ENCODE assay signal across 28 cellular contexts in the genomic region with DNA sequence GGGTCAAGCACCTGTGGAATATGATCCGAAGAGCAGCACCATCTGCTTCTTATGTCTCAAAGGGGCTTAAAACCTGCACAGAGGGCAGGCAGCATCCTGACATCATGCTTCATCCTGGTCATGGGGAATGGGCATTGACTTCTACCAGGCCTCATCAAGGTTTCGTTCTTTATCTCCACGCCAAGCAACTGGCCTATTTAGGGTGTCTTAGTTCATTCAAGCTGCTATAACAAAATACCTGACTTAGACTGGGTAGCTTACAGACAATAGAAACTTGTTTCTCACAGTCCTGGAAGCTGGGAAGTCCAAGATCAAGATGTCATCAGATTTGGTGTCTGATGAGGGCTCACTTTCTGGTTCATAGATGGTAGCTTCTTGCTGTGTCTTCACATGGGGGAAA.
"Had no signal": no experiment of that assay in that cellular context is flagged by ENCODE, and none has a peak within 500 bp of the region (broad histone marks: within the 10 kb centered on the region; RNA-seq: fewer than 3 reads in every experiment).

No MANE protein-coding gene starts in this region.

- H3K4me1 Mint-ChIP-seq: stimulated activated memory B cell treated with anti-CD40 and anti-IgM and Interleukin-4, amounts not matched to agents 10 μg/mL and 1 μg/mL and 100 μg/mL, for 72 hours; stimulated activated naive B cell treated with anti-CD40 and anti-IgM and Interleukin-4, amounts not matched to agents 10 μg/mL and 1 μg/mL and 100 μg/mL, for 72 hours; stimulated activated naive CD8-positive, alpha-beta T cell treated with anti-CD3 and anti-CD28 coated beads, Interleukin-15, amount 100 ng/mL, for 72 hours had no signal

- H3K36me3 ChIP-seq: stomach, suprapubic skin, thoracic aorta, thyroid gland, tibial artery, tibial nerve, transverse colon, upper lobe of left lung, upper lobe of right lung, uterus, vagina had no signal

- ATAC-seq: stimulated activated memory B cell treated with anti-CD40 and anti-IgM and Interleukin-4, amounts not matched to agents 10 μg/mL and 1 μg/mL and 100 μg/mL, for 72 hours; stimulated activated naive B cell treated with anti-CD40 and anti-IgM and Interleukin-4, amounts not matched to agents 10 μg/mL and 1 μg/mL and 100 μg/mL, for 72 hours; stimulated activated naive CD8-positive, alpha-beta T cell treated with anti-CD3 and anti-CD28 coated beads, Interleukin-15, amount 100 ng/mL, for 72 hours; stimulated activated naive CD8-positive, alpha-beta T cell treated with anti-CD3 and anti-CD28 coated beads, Interleukin-15, Interleukin-2, amounts not matched to agents 100 U/mL and 50 U/mL, for 24 hours had no signal

- H3K4me3 ChIP-seq: stomach, suprapubic skin, testis, thoracic aorta, thyroid gland, tibial artery, tibial nerve, transverse colon, upper lobe of left lung, upper lobe of right lung, uterus, vagina had no signal

- H3K9me3 Mint-ChIP-seq: stimulated activated memory B cell treated with anti-CD40 and anti-IgM and Interleukin-4, amounts not matched to agents 10 μg/mL and 1 μg/mL and 100 μg/mL, for 72 hours; stimulated activated naive B cell treated with anti-CD40 and anti-IgM and Interleukin-4, amounts not matched to agents 10 μg/mL and 1 μg/mL and 100 μg/mL, for 72 hours; stimulated activated naive CD8-positive, alpha-beta T cell treated with anti-CD3 and anti-CD28 coated beads, Interleukin-15, amount 100 ng/mL, for 72 hours; stimulated activated naive CD8-positive, alpha-beta T cell treated with anti-CD3 and anti-CD28 coated beads, Interleukin-15, Interleukin-2, amounts not matched to agents 100 ng/mL and 50 ng/mL, for 24 hours; type B pancreatic cell had no signal

- H3K4me1 ChIP-seq: stomach, suprapubic skin, thyroid gland, tibial artery, tibial nerve, transverse colon, upper lobe of left lung, upper lobe of right lung, uterus, vagina had no signal

- H3K36me3 Mint-ChIP-seq: stimulated activated memory B cell treated with anti-CD40 and anti-IgM and Interleukin-4, amounts not matched to agents 10 μg/mL and 1 μg/mL and 100 μg/mL, for 72 hours; stimulated activated naive B cell treated with anti-CD40 and anti-IgM and Interleukin-4, amounts not matched to agents 10 μg/mL and 1 μg/mL and 100 μg/mL, for 72 hours; type B pancreatic cell had no signal

- H3K9me3 ChIP-seq: stomach, suprapubic skin, testis, thoracic aorta, thyroid gland, tibial artery, tibial nerve, transverse colon, upper lobe of left lung, upper lobe of right lung, uterus, vagina had no signal

- H3K27ac Mint-ChIP-seq: stimulated activated memory B cell treated with anti-CD40 and anti-IgM and Interleukin-4, amounts not matched to agents 10 μg/mL and 1 μg/mL and 100 μg/mL, for 72 hours; stimulated activated naive B cell treated with anti-CD40 and anti-IgM and Interleukin-4, amounts not matched to agents 10 μg/mL and 1 μg/mL and 100 μg/mL, for 72 hours; stimulated activated naive CD8-positive, alpha-beta T cell treated with anti-CD3 and anti-CD28 coated beads, Interleukin-15, amount 100 ng/mL, for 72 hours; stimulated activated naive CD8-positive, alpha-beta T cell treated with anti-CD3 and anti-CD28 coated beads, Interleukin-15, Interleukin-2, amounts not matched to agents 100 ng/mL and 50 ng/mL, for 24 hours; type B pancreatic cell had no signal

- FAIRE-seq: urothelium cell line had no signal

- H3K4me3 Mint-ChIP-seq: stimulated activated memory B cell treated with anti-CD40 and anti-IgM and Interleukin-4, amounts not matched to agents 10 μg/mL and 1 μg/mL and 100 μg/mL, for 72 hours; stimulated activated naive B cell treated with anti-CD40 and anti-IgM and Interleukin-4, amounts not matched to agents 10 μg/mL and 1 μg/mL and 100 μg/mL, for 72 hours; stimulated activated naive CD8-positive, alpha-beta T cell treated with anti-CD3 and anti-CD28 coated beads, Interleukin-15, amount 100 ng/mL, for 72 hours; stimulated activated naive CD8-positive, alpha-beta T cell treated with anti-CD3 and anti-CD28 coated beads, Interleukin-15, Interleukin-2, amounts not matched to agents 100 ng/mL and 50 ng/mL, for 24 hours; type B pancreatic cell had no signal

- H3K27me3 ChIP-seq: suprapubic skin, testis, thyroid gland, tibial artery, tibial nerve, upper lobe of left lung, upper lobe of right lung, uterus, vagina had no signal

- H3K27ac ChIP-seq: stomach, suprapubic skin, testis, thoracic aorta, thyroid gland, tibial artery, tibial nerve, transverse colon, upper lobe of left lung, upper lobe of right lung, uterus, vagina had no signal

- DNase-seq: stimulated activated CD4-positive, alpha-beta T cell treated with anti-CD3 and anti-CD28 coated beads, Interleukin-2, amount 100 ng/mL, for 48 hours; stimulated activated CD4-positive, alpha-beta T cell treated with anti-CD3 and anti-CD28 coated beads, Interleukin-4, amount 100 ng/mL, for 1 hour; stimulated activated CD4-positive, alpha-beta T cell treated with anti-CD3 and anti-CD28 coated beads, Interleukin-4, amount 100 ng/mL, for 24 hours; stimulated activated CD4-positive, alpha-beta T cell treated with anti-CD3 and anti-CD28 coated beads, Interleukin-4, amount 100 ng/mL, for 4 hours; stimulated activated CD8-positive, alpha-beta memory T cell treated with anti-CD3 and anti-CD28 coated beads, Interleukin-4, amount 100 ng/mL, for 48 hours; stimulated activated naive B cell treated with anti-CD40 and anti-IgM and Interleukin-4, amounts not matched to agents 10 μg/mL and 1 μg/mL and 100 μg/mL, for 72 hours; stimulated activated naive CD4-positive, alpha-beta T cell; stimulated activated naive CD4-positive, alpha-beta T cell treated with Interleukin-2 at 50 U/mL for 16 hours; stimulated activated naive CD8-positive, alpha-beta T cell treated with anti-CD3 and anti-CD28 coated beads, Interleukin-15, amount 100 ng/mL, for 72 hours; stimulated activated naive CD8-positive, alpha-beta T cell treated with anti-CD3 and anti-CD28 coated beads, Interleukin-15, Interleukin-2, amounts not matched to agents 100 U/mL and 50 U/mL, for 24 hours; stomach; substantia nigra; testis; thyroid gland; tibial artery; transverse colon; trophoblast cell; upper lobe of left lung; upper lobe of right lung; uterus had no signal
